Comparison of ENCODE assay signal across 8 cellular contexts in the genomic region with DNA sequence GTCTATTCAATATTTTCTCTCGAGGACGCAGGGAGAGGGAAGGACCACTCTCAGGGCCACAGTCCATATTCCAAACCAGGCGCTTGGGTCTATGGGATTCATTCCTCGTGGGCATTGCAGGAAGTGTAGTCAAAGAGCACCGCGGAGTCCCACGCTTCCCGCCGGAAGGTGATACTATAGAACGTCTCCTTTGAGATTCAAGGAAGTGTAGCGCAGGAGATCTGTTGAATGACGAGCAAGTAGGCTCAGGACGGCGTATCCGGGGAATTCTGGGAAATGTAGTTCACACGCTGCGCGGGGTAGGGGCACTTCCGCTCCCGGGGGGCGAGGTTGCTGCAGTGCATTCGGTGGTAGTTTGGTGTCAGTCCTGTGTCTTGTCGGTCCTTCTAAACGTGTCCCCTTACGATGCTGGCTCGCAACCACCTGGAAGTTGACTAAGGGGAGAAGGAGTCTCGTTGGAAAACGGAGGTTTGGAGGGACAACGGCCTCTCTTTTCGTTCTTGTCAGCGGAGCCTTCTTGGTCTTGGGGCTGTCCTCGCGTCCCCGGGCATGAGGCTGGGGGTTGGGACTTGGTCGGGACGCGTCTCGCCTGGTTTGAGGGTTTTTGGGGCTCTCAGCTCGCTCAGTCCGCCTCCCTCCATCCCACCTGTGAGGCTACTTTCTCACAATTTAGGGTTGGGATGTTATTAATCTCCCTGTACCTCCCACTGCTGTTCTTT. TPM values are rescaled to one million over a fixed set of nuclear protein-coding genes. Genes with fewer than 3 reads are reported as not detected.
DNase-seq lines count a peak whose midpoint lies in the region; ATAC-seq, FAIRE-seq and TF ChIP-seq lines count a peak whose summit lies in the region.

Gene ZNF284, plus strand, starts transcription at position 336 of the 719 bp plus-strand sequence. CDS start 4,231 bp downstream, outside the sequence.

- no peaks in the 10 kb centered on the region for H3K27me3 Mint-ChIP-seq in activated naive CD8-positive, alpha-beta T cell treated with anti-CD3 and anti-CD28 coated beads, Interleukin-2, amount 50 U/mL, for 24 hours

- no peak for TF ChIP-seq CTCF in NB4 (IDR thresholded peaks at IDR 0.05; ENCODE audit: low read depth, low read length)
- TF ChIP-seq CTCF in parathyroid adenoma (IDR thresholded peaks at IDR 0.05): no peak
- no peak for TF ChIP-seq CTCF in transverse colon (IDR thresholded peaks at IDR 0.05)

- H3K27ac ChIP-seq in parathyroid adenoma: peak within 1 kb of the TSS; percentile 1
- H3K27ac ChIP-seq in transverse colon: peak within 1 kb of the TSS; percentile 43 to 75 (median 66)

- H3K4me1 ChIP-seq in parathyroid adenoma (no peaks in the 10 kb centered on the region), transverse colon (peaks cover 0 to 17% (median 10%) of the 10 kb centered on the region in 4 donors)

- DNase-seq in EL: peak; percentile 94
- peak; percentile 94 for DNase-seq in H54 (ENCODE audit: insufficient read length, low spot score)
- DNase-seq in NB4 (ENCODE audit: low read depth): peak; percentile 90
- DNase-seq in SW 1271 (lab: John Stamatoyannopoulos, UW): peak; percentile 28 to 71
- DNase-seq in activated naive CD8-positive, alpha-beta T cell treated with anti-CD3 and anti-CD28 coated beads, Interleukin-2, amount 50 U/mL, for 24 hours: peak; percentile 78
- DNase-seq in cardiac septum (ENCODE audit: low spot score): peak; percentile 94
- DNase-seq in transverse colon: peak; percentile 91

- no peaks in the 10 kb centered on the region for H3K9me3 ChIP-seq in parathyroid adenoma (ENCODE audit: control insufficient read depth, low read length)
- peaks cover 19 to 26% of the 10 kb centered on the region in 2 donors for H3K9me3 ChIP-seq in transverse colon

- peak within 1 kb of the TSS; percentile 73 for H2AFZ ChIP-seq in parathyroid adenoma

- peaks cover 48% of the 10 kb centered on the region for H3K9me3 Mint-ChIP-seq in activated naive CD8-positive, alpha-beta T cell treated with anti-CD3 and anti-CD28 coated beads, Interleukin-2, amount 50 U/mL, for 24 hours

- peaks cover 22% of the 10 kb centered on the region for H3K4me1 Mint-ChIP-seq in activated naive CD8-positive, alpha-beta T cell treated with anti-CD3 and anti-CD28 coated beads, Interleukin-2, amount 50 U/mL, for 24 hours

- H3K36me3 ChIP-seq in parathyroid adenoma (ENCODE audit: control insufficient read depth, insufficient read depth, low read length) (no peaks in the 10 kb centered on the region), transverse colon (peaks cover 0 to 9% (median 0%) of the 10 kb centered on the region in 4 donors)

- peak within 1 kb of the TSS; percentile 68 for H3K27ac Mint-ChIP-seq in activated naive CD8-positive, alpha-beta T cell treated with anti-CD3 and anti-CD28 coated beads, Interleukin-2, amount 50 U/mL, for 24 hours

- H3K27me3 ChIP-seq in parathyroid adenoma (ENCODE audit: control insufficient read depth, insufficient read depth, low read length): no peaks in the 10 kb centered on the region
- no peaks in the 10 kb centered on the region for H3K27me3 ChIP-seq in transverse colon

- FAIRE-seq in H54 (lab: Jason Lieb, UNC): peak; percentile 97

- TF ChIP-seq POLR2A in H54 (IDR thresholded peaks at IDR 0.05; ENCODE audit: low read depth, low read length) (peak; percentile 55; the same call in 1 of the 2 replicates), NB4 (IDR thresholded peaks at IDR 0.05; ENCODE audit: extremely low read depth, insufficient read length) (no peak), transverse colon (IDR thresholded peaks at IDR 0.05) (peak; percentile 25)

- no peak for TF ChIP-seq EP300 in transverse colon (IDR thresholded peaks at IDR 0.05; ENCODE audit: low read depth)

- peak; percentile 100 for ATAC-seq in activated naive CD8-positive, alpha-beta T cell treated with anti-CD3 and anti-CD28 coated beads, Interleukin-2, amount 50 U/mL, for 24 hours

- WGBS in transverse colon (ENCODE audit: low coverage in 1 of 2), 2 donors: 0 to 2% methylated on average over 8 to 40 of the region's 40 CpGs

- peak within 1 kb of the TSS; percentile 84 for H3K4me3 Mint-ChIP-seq in activated naive CD8-positive, alpha-beta T cell treated with anti-CD3 and anti-CD28 coated beads, Interleukin-2, amount 50 U/mL, for 24 hours

- H3K4me3 ChIP-seq in NB4 (ENCODE audit: low read depth, low read length) (peak within 1 kb of the TSS; percentile 77), parathyroid adenoma (ENCODE audit: low read depth, low read length) (peak within 1 kb of the TSS; percentile 85), transverse colon (peak within 1 kb of the TSS; percentile 23 to 78 (median 60))

- in situ Hi-C loops in transverse colon (cut with MboI; ENCODE audit: low pct_ligation_motif_present in 1 of 4, low pct_unique_long_range_greater_than_20kb in 1 of 4, low sequenced_read_pairs in 3 of 4): no loop called here

- H3K9ac ChIP-seq in parathyroid adenoma: no peak within 1 kb of the TSS

- H3K79me2 ChIP-seq in parathyroid adenoma: no peaks in the 10 kb centered on the region

- intact Hi-C loops in cardiac septum (cut with DNase I): loop anchor here (2.0 to 5.0 kb wide), 3 partner anchors 19 to 90 kb away; partner anchors contain the start of genes ZNF155, ZNF223 and ZNF224
- intact Hi-C loops in transverse colon (cut with DNase I; ENCODE audit: low total_unique reads): no loop called here

- peaks cover 30% of the 10 kb centered on the region for H3K36me3 Mint-ChIP-seq in activated naive CD8-positive, alpha-beta T cell treated with anti-CD3 and anti-CD28 coated beads, Interleukin-2, amount 50 U/mL, for 24 hours (ENCODE audit: low read depth)

- peak within 1 kb of the TSS; percentile 95 for H3K4me2 ChIP-seq in parathyroid adenoma (ENCODE audit: low read length)

RNA-seq across cellular contexts. Expression of gene ZNF284, which starts in this region (rescaled TPM):
- 1.4 TPM for total RNA-seq in cardiac septum
- 1 to 10 TPM in 2 of 4 donors, not detected in 2; 2.5 to 3.2 TPM for total RNA-seq in transverse colon

Comparison
In these comparisons a context has a peak if more than half of its experiments do, and no peak if none do; other contexts are left out.
1. Peak in every context shown above with its lines: DNase-seq, ATAC-seq, H3K4me3 ChIP-seq and H3K27ac ChIP-seq.